ENCODE assay signal across 8 cellular contexts in genomic region chr3:101685870-101686307, GRCh38. TPM values are rescaled to one million over a fixed set of nuclear protein-coding genes. Genes with fewer than 3 reads are reported as not detected.
DNase-seq lines count a peak whose midpoint lies in the region; ATAC-seq, FAIRE-seq and TF ChIP-seq lines count a peak whose summit lies in the region.

No MANE protein-coding gene starts in this region.

- CTCF ChIA-PET in CD4-positive, alpha-beta memory T cell (lab: Charles Lee; ENCODE audit: partially characterized antibody) = interaction anchor here (1.0 to 2.9 kb wide), 5 partner anchors 8 to 112 kb away, joined by 3 to 12 read pairs (median 9); partner anchors contain the start of genes PCNP and ZBTB11
- CTCF ChIA-PET in activated CD4-positive, alpha-beta memory T cell treated with anti-CD3 and anti-CD28 coated beads, Interleukin-2, amount 10 ng/mL, durations not matched to agents 7 days and 5 days (lab: Charles Lee) = interaction anchor here (0.6 to 3.0 kb wide), 9 partner anchors 9 to 143 kb away, joined by 3 to 18 read pairs (median 6); partner anchors contain the start of genes NXPE3, PCNP and ZBTB11

- FAIRE-seq in small intestine (lab: Jason Lieb, UNC) = no peak

- POLR2A ChIA-PET in CD4-positive, alpha-beta memory T cell (lab: Charles Lee; ENCODE audit: partially characterized antibody) = interaction anchor here (0.8 to 5.7 kb wide), 18 partner anchors 9 to 1425 kb away, joined by 3 to 140 read pairs (median 6); partner anchors contain the start of genes CEP97, NFKBIZ, NXPE3 and PCNP
- POLR2A ChIA-PET in activated CD4-positive, alpha-beta memory T cell treated with anti-CD3 and anti-CD28 coated beads, Interleukin-2, amount 10 ng/mL, durations not matched to agents 7 days and 5 days (lab: Charles Lee) = interaction anchor here (0.6 to 4.6 kb wide), 19 partner anchors 9 to 164 kb away, joined by 3 to 100 read pairs (median 4); partner anchors contain the start of genes CEP97, NFKBIZ, NXPE3 and PCNP

- intact Hi-C loops in CD4-positive, alpha-beta memory T cell (cut with micrococcal nuclease) = loop anchor here (1.0 to 2.0 kb wide), 5 partner anchors 9 to 163 kb away; partner anchors contain the start of genes CEP97, NFKBIZ, NXPE3 and PCNP

- H3K4me3 Mint-ChIP-seq in CD4-positive, alpha-beta memory T cell = peak overlapping the region; percentile 99 to 100 (median 100)
- peak overlapping the region; percentile 99 for H3K4me3 Mint-ChIP-seq in activated CD4-positive, alpha-beta memory T cell treated with anti-CD3 and anti-CD28 coated beads, Interleukin-2, amount 10 ng/mL, durations not matched to agents 7 days and 5 days

- 1 to 2% (median 1%) methylated on average over 11 of the region's 11 CpGs for WGBS in small intestine, 3 donors

- H3K27ac ChIP-seq in CD4-positive, alpha-beta memory T cell (ENCODE audit: low read depth, low read length) = peak overlapping the region; percentile 90
- H3K27ac ChIP-seq in right atrium auricular region (peak overlapping the region; percentile 95 to 97), small intestine (ENCODE audit: low read depth in 1 of 2, low read length in 1 of 2) (peak overlapping the region; percentile 71 to 94)

- ATAC-seq in HG02610 (IDR thresholded peaks at IDR 0.05; ENCODE audit: unreplicated experiment) = peak; percentile 3
- ATAC-seq in GM19452 (IDR thresholded peaks at IDR 0.05; ENCODE audit: unreplicated experiment) = no peak

- peak overlapping the region; percentile 98 to 100 (median 99) for H3K27ac Mint-ChIP-seq in CD4-positive, alpha-beta memory T cell
- H3K27ac Mint-ChIP-seq in activated CD4-positive, alpha-beta memory T cell treated with anti-CD3 and anti-CD28 coated beads, Interleukin-2, amount 10 ng/mL, durations not matched to agents 7 days and 5 days = peak overlapping the region; percentile 93

- peaks cover 42% of the 10 kb centered on the region for H3K4me1 ChIP-seq in CD4-positive, alpha-beta memory T cell (ENCODE audit: insufficient read depth, low read length)
- H3K4me1 ChIP-seq in right atrium auricular region (peaks cover 0 to 36% of the 10 kb centered on the region in 2 donors), small intestine (ENCODE audit: control insufficient read depth in 2 of 2, insufficient read depth in 1 of 2, low read depth in 1 of 2, low read length in 1 of 2) (peaks cover 2 to 8% of the 10 kb centered on the region in 2 donors)

- DNase-seq in CD4-positive, alpha-beta memory T cell = no peak
- no peak for DNase-seq in activated CD4-positive, alpha-beta memory T cell treated with anti-CD3 and anti-CD28 coated beads, Interleukin-2, amount 10 ng/mL, durations not matched to agents 7 days and 5 days
- no peak for DNase-seq in right atrium auricular region (ENCODE audit: low spot score)
- DNase-seq in small intestine = no peak
- no peak for DNase-seq in C1 segment of cervical spinal cord (lab: John Stamatoyannopoulos, UW)
- no peak for DNase-seq in DMS 273 (lab: John Stamatoyannopoulos, UW; ENCODE audit: unreplicated experiment)

- H3K27me3 Mint-ChIP-seq in CD4-positive, alpha-beta memory T cell = no peaks in the 10 kb centered on the region
- no peaks in the 10 kb centered on the region for H3K27me3 Mint-ChIP-seq in activated CD4-positive, alpha-beta memory T cell treated with anti-CD3 and anti-CD28 coated beads, Interleukin-2, amount 10 ng/mL, durations not matched to agents 7 days and 5 days

- no peak for TF ChIP-seq CTCF in right atrium auricular region (IDR thresholded peaks at IDR 0.05)

- peak overlapping the region; percentile 73 to 97 for H3K4me3 ChIP-seq in CD4-positive, alpha-beta memory T cell (ENCODE audit: low read length in 2 of 2)
- H3K4me3 ChIP-seq in right atrium auricular region (peak overlapping the region; percentile 52 to 70), small intestine (ENCODE audit: low read depth in 1 of 2, low read length in 2 of 2) (peak overlapping the region; percentile 47 to 72)

- H3K27me3 ChIP-seq in CD4-positive, alpha-beta memory T cell (ENCODE audit: insufficient read depth, low read length) = no peaks in the 10 kb centered on the region
- no peaks in the 10 kb centered on the region for H3K27me3 ChIP-seq in right atrium auricular region
- H3K27me3 ChIP-seq in small intestine (ENCODE audit: control insufficient read depth in 2 of 2, insufficient read depth in 2 of 2, low read length in 2 of 2) = no peaks in the 10 kb centered on the region

- peaks cover 27 to 47% of the 10 kb centered on the region in 2 donors for H3K36me3 Mint-ChIP-seq in CD4-positive, alpha-beta memory T cell
- H3K36me3 Mint-ChIP-seq in activated CD4-positive, alpha-beta memory T cell treated with anti-CD3 and anti-CD28 coated beads, Interleukin-2, amount 10 ng/mL, durations not matched to agents 7 days and 5 days (ENCODE audit: low read depth) = peaks cover 45% of the 10 kb centered on the region

- peaks cover 44% of the 10 kb centered on the region for H3K36me3 ChIP-seq in CD4-positive, alpha-beta memory T cell (ENCODE audit: insufficient read depth, low read length)
- H3K36me3 ChIP-seq in right atrium auricular region (peaks cover 46% of the 10 kb centered on the region), small intestine (ENCODE audit: control insufficient read depth in 2 of 2, insufficient read depth in 2 of 2, low read length in 2 of 2) (peaks cover 7 to 10% of the 10 kb centered on the region in 2 donors)

- H3K4me1 Mint-ChIP-seq in CD4-positive, alpha-beta memory T cell = peaks cover 20 to 53% (median 33%) of the 10 kb centered on the region in 4 donors
- peaks cover 48% of the 10 kb centered on the region for H3K4me1 Mint-ChIP-seq in activated CD4-positive, alpha-beta memory T cell treated with anti-CD3 and anti-CD28 coated beads, Interleukin-2, amount 10 ng/mL, durations not matched to agents 7 days and 5 days

- no peaks in the 10 kb centered on the region for H3K9me3 ChIP-seq in CD4-positive, alpha-beta memory T cell (ENCODE audit: control insufficient read depth in 1 of 2, low read length in 2 of 2)
- no peaks in the 10 kb centered on the region for H3K9me3 ChIP-seq in right atrium auricular region
- no peaks in the 10 kb centered on the region for H3K9me3 ChIP-seq in small intestine (ENCODE audit: control insufficient read depth, low read depth)

- H3K9me3 Mint-ChIP-seq in CD4-positive, alpha-beta memory T cell = no peaks in the 10 kb centered on the region
- H3K9me3 Mint-ChIP-seq in activated CD4-positive, alpha-beta memory T cell treated with anti-CD3 and anti-CD28 coated beads, Interleukin-2, amount 10 ng/mL, durations not matched to agents 7 days and 5 days = no peaks in the 10 kb centered on the region

RNA-seq across cellular contexts. Expression of gene RPL24, which starts 0.6 kb away (rescaled TPM):
- 1,000 to 10,000 TPM; 1,310 to 1,368 TPM for total RNA-seq in CD4-positive, alpha-beta memory T cell
- 1,000 to 10,000 TPM in 1 of 2 donors, 100 to 1,000 TPM in 1; 834 to 1,038 TPM for polyA plus RNA-seq in CD4-positive, alpha-beta memory T cell
- total RNA-seq in activated CD4-positive, alpha-beta memory T cell treated with anti-CD3 and anti-CD28 coated beads, Interleukin-2, amount 10 ng/mL, durations not matched to agents 7 days and 5 days = 1,000 to 10,000 TPM; 1,033 to 1,040 TPM
- total RNA-seq in right atrium auricular region = 1,000 to 10,000 TPM; 1,059 to 1,395 TPM
- 1,000 to 10,000 TPM; 1,703 to 2,570 (median 2,486) TPM for polyA plus RNA-seq in small intestine

RNA-seq across cellular contexts. Expression of gene ZBTB11, which starts 9.0 kb away (rescaled TPM):
- 10 to 100 TPM; 48.9 to 50.8 TPM for total RNA-seq in CD4-positive, alpha-beta memory T cell
- 10 to 100 TPM in 1 of 2 donors, 1 to 10 TPM in 1; 8.9 to 13.8 TPM for polyA plus RNA-seq in CD4-positive, alpha-beta memory T cell
- 10 to 100 TPM; 29.3 to 31.9 TPM for total RNA-seq in activated CD4-positive, alpha-beta memory T cell treated with anti-CD3 and anti-CD28 coated beads, Interleukin-2, amount 10 ng/mL, durations not matched to agents 7 days and 5 days
- 10 to 100 TPM in 1 of 2 donors, 1 to 10 TPM in 1; 9.8 to 10.4 TPM for total RNA-seq in right atrium auricular region
- polyA plus RNA-seq in small intestine = 1 to 10 TPM; 5.4 to 6.7 (median 5.8) TPM

RNA-seq across cellular contexts. Expression of gene CEP97, which starts 38.5 kb away (rescaled TPM):
- total RNA-seq in CD4-positive, alpha-beta memory T cell = 10 to 100 TPM; 14.8 to 16.8 TPM
- 1 to 10 TPM; 3.7 to 5.1 TPM for polyA plus RNA-seq in CD4-positive, alpha-beta memory T cell
- 10 to 100 TPM; 22.7 to 25.8 TPM for total RNA-seq in activated CD4-positive, alpha-beta memory T cell treated with anti-CD3 and anti-CD28 coated beads, Interleukin-2, amount 10 ng/mL, durations not matched to agents 7 days and 5 days
- total RNA-seq in right atrium auricular region = 1 to 10 TPM; 6.5 to 7.0 TPM
- polyA plus RNA-seq in small intestine = 1 to 10 TPM in 1 of 3 donors, under 1 TPM in 2; 0.27 to 2.2 (median 0.89) TPM
